In genomic region chr1:54490361-54491248, GRCh38 we compare ENCODE assay signal across 12 cellular contexts. TPM values are rescaled to one million over a fixed set of nuclear protein-coding genes. Genes with fewer than 3 reads are reported as not detected.
DNase-seq lines count a peak whose midpoint lies in the region; ATAC-seq, FAIRE-seq and TF ChIP-seq lines count a peak whose summit lies in the region.
"Had no signal": no experiment of that assay in that cellular context is flagged by ENCODE, and none has a peak within 500 bp of the region (broad histone marks: within the 10 kb centered on the region; RNA-seq: fewer than 3 reads in every experiment).

No MANE protein-coding gene starts in this region.

- H3K4me3 ChIP-seq in H1 (ENCODE audit: extremely low read depth in 1 of 4, insufficient read depth in 2 of 4, low read depth in 3 of 4, low read length in 4 of 4): peak overlapping the region in 3 of 4 experiments; percentile 3 to 43 (median 10); a peak in 3 of 8 replicates
- peak overlapping the region; percentile 30 for H3K4me3 ChIP-seq in neural progenitor cell
- H3K4me3 ChIP-seq: skin epidermis had no signal

- no peak for ATAC-seq in GM19455 (IDR thresholded peaks at IDR 0.05; ENCODE audit: unreplicated experiment)

- H3K4ac ChIP-seq in H1 (replicated peaks; ENCODE audit: insufficient read length, low read depth, low read length): peak overlapping the region; percentile 9

- peak overlapping the region; percentile 29 for H4K91ac ChIP-seq in H1 (replicated peaks; ENCODE audit: insufficient read length, low read length)

- H4K8ac ChIP-seq in H1 (ENCODE audit: extremely low read depth, insufficient read depth, low read length): peak overlapping the region; percentile 77; the same call in 1 of the 2 replicates

- H3K9ac ChIP-seq in H1 (replicated peaks in 1 of 4; ENCODE audit: extremely low read depth in 1 of 4, low read depth in 3 of 4, low read length in 3 of 4): no peak overlapping the region
- no peak overlapping the region for H3K9ac ChIP-seq in neural progenitor cell

- H3K14ac ChIP-seq in H1 (ENCODE audit: insufficient read length): no peak overlapping the region

- peak overlapping the region; percentile 0; the same call in 1 of the 2 replicates for H3K18ac ChIP-seq in H1 (ENCODE audit: extremely low read depth, low read length)

- FAIRE-seq in H1 (lab: Jason Lieb, UNC): no peak
- FAIRE-seq: A204.1, keratinocyte had no signal

- peak overlapping the region; percentile 3 for H3K27ac Mint-ChIP-seq in neural progenitor cell
- H3K27ac Mint-ChIP-seq: stimulated activated naive CD8-positive, alpha-beta T cell treated with anti-CD3 and anti-CD28 coated beads, Interleukin-15, Interleukin-2, amounts not matched to agents 100 ng/mL and 50 ng/mL, for 24 hours had no signal

- TF ChIP-seq POLR2A in H1 (IDR thresholded peaks at IDR 0.05; ENCODE audit: control extremely low read depth in 1 of 2, low read depth in 2 of 2, low read length in 2 of 2): no peak

- no peaks in the 10 kb centered on the region for H3K79me1 ChIP-seq in H1 (ENCODE audit: low read depth, low read length)

- DNase-seq in DMS79 treated with DMSO at 0.1 percent for 48 hours (lab: John Stamatoyannopoulos, UW): peak; percentile 22
- DNase-seq in DMS79 (lab: John Stamatoyannopoulos, UW): no peak
- peak; percentile 49 for DNase-seq in NCI-H1105 (lab: John Stamatoyannopoulos, UW)
- peak; percentile 57 to 86 for DNase-seq in H1 (ENCODE audit: low read depth in 1 of 2, low spot score in 2 of 2)
- DNase-seq in neural progenitor cell (ENCODE audit: low spot score): peak; percentile 85
- DNase-seq in GOT3 (lab: John Stamatoyannopoulos, UW): no peak
- DNase-seq in cerebellum (ENCODE audit: low spot score): no peak

- H2AK5ac ChIP-seq in H1 (ENCODE audit: low read depth, low read length): no peak overlapping the region

- H3K36me3 Mint-ChIP-seq in neural progenitor cell: no peaks in the 10 kb centered on the region

- POLR2A ChIA-PET in H1 (lab: Charles Lee; ENCODE audit: partially characterized antibody): interaction anchor here (0.9 to 8.3 kb wide), 8 partner anchors 9 to 392 kb away, joined by 3 to 216 read pairs (median 4); partner anchors contain the start of genes CYB5RL, MRPL37 and SSBP3

- peaks cover 15% of the 10 kb centered on the region for H3K27me3 Mint-ChIP-seq in neural progenitor cell (ENCODE audit: insufficient read depth, low read depth)

- H3K23ac ChIP-seq in H1 (ENCODE audit: insufficient read length): no peak overlapping the region

- H3K9me3 ChIP-seq in H1 (ENCODE audit: insufficient read depth in 2 of 2, low read depth in 1 of 2, low read length in 1 of 2): no peaks in the 10 kb centered on the region
- no peaks in the 10 kb centered on the region for H3K9me3 ChIP-seq in neural progenitor cell (ENCODE audit: low read depth)

- no peak overlapping the region for H3K56ac ChIP-seq in H1 (replicated peaks; ENCODE audit: insufficient read length, low read depth, low read length)

- no peaks in the 10 kb centered on the region for H3K79me2 ChIP-seq in H1 (ENCODE audit: control insufficient read depth in 1 of 2, insufficient read depth in 2 of 2, low read length in 2 of 2)
- no peaks in the 10 kb centered on the region for H3K79me2 ChIP-seq in neural progenitor cell (ENCODE audit: low read depth)

- 0 out of 2 replicates have a peak overlapping the region, but pooled peaks have one; percentile 36 for H2BK5ac ChIP-seq in H1 (ENCODE audit: low read depth, low read length)

- H3K4me2 ChIP-seq in H1 (ENCODE audit: insufficient read depth in 1 of 2, low read depth in 2 of 2, low read length in 2 of 2) (peak overlapping the region; percentile 49 to 65), neural progenitor cell (peak overlapping the region; percentile 73)

- no peaks in the 10 kb centered on the region for H3K9me3 Mint-ChIP-seq in neural progenitor cell
- H3K9me3 Mint-ChIP-seq: stimulated activated naive CD8-positive, alpha-beta T cell treated with anti-CD3 and anti-CD28 coated beads, Interleukin-15, Interleukin-2, amounts not matched to agents 100 ng/mL and 50 ng/mL, for 24 hours had no signal

- H3K23me2 ChIP-seq in H1 (ENCODE audit: low read depth, low read length): peaks cover 15% of the 10 kb centered on the region; the same call in 1 of the 2 replicates

- no peaks in the 10 kb centered on the region for H3K36me3 ChIP-seq in H1 (ENCODE audit: control insufficient read depth in 2 of 4, insufficient read depth in 4 of 4, low read length in 3 of 4)
- no peaks in the 10 kb centered on the region for H3K36me3 ChIP-seq in neural progenitor cell

- no peak; a peak in 1 of 4 replicates for TF ChIP-seq RAD21 in H1 (IDR thresholded peaks at IDR 0.05 in 1 of 2, conservative IDR thresholded peaks at IDR 0.05 in 1 of 2; ENCODE audit: low read depth in 2 of 2, low read length in 2 of 2)

- H2AFZ ChIP-seq in H1 (ENCODE audit: low read length): no peak overlapping the region
- no peak overlapping the region for H2AFZ ChIP-seq in neural progenitor cell (replicated peaks)

- H4K20me1 ChIP-seq in H1 (replicated peaks in 1 of 2; ENCODE audit: control insufficient read depth in 1 of 2, insufficient read depth in 2 of 2, low read length in 2 of 2) (no peaks in the 10 kb centered on the region), neural progenitor cell (ENCODE audit: low read depth) (peaks cover 8% of the 10 kb centered on the region)

- H3K4me1 Mint-ChIP-seq in neural progenitor cell: peaks cover 39% of the 10 kb centered on the region

- H2BK15ac ChIP-seq in H1 (ENCODE audit: low read length): peak overlapping the region; percentile 95

- TF ChIP-seq EP300 in H1 (IDR thresholded peaks at IDR 0.05; ENCODE audit: borderline replicate concordance in 1 of 2, low read depth in 2 of 2, low read length in 2 of 2): no peak

- TF ChIP-seq CTCF in H1 (IDR thresholded peaks at IDR 0.05; ENCODE audit: control extremely low read depth in 1 of 3, insufficient read depth in 1 of 3, low read depth in 1 of 3, low read length in 3 of 3): no peak
- TF ChIP-seq CTCF in neural progenitor cell (IDR thresholded peaks at IDR 0.05): no peak

- 30% methylated on average over 16 of the region's 22 CpGs; no CpG with 5 or more reads in 1 of the 2 experiments for WGBS in H1 (ENCODE audit: extremely low coverage in 1 of 2, insufficient coverage in 1 of 2, insufficient read length in 1 of 2, insufficient replicate concordance in 2 of 2, low coverage in 1 of 2, low lambda C conversion rate in 2 of 2, missing lambda C conversion rate in 1 of 2), 2 experiments

- no peak overlapping the region for H2BK20ac ChIP-seq in H1 (ENCODE audit: low read length)

- CTCF ChIA-PET in H1 (lab: Charles Lee; ENCODE audit: partially characterized antibody): interaction anchor here (0.6 to 3.5 kb wide), 22 partner anchors 9 to 322 kb away, joined by 3 to 20 read pairs (median 4); partner anchors contain the start of genes ACOT11 and SSBP3

- H2BK12ac ChIP-seq in H1 (ENCODE audit: low read depth, low read length): peak overlapping the region; percentile 45; the same call in 1 of the 2 replicates

- H3K27me3 ChIP-seq in H1 (replicated peaks in 1 of 4; ENCODE audit: control insufficient read depth in 3 of 4, extremely low read depth in 1 of 4, insufficient read depth in 3 of 4, low read length in 3 of 4): peaks cover 0 to 16% (median 11%) of the 10 kb centered on the region in 4 experiments; a peak in 6 of 7 replicates
- H3K27me3 ChIP-seq in neural progenitor cell: peaks cover 21% of the 10 kb centered on the region

- H4K5ac ChIP-seq in H1 (ENCODE audit: insufficient read length, low read depth, low read length): no peak overlapping the region

- H3K4me3 Mint-ChIP-seq in neural progenitor cell: peak overlapping the region; percentile 33
- H3K4me3 Mint-ChIP-seq: stimulated activated naive CD8-positive, alpha-beta T cell treated with anti-CD3 and anti-CD28 coated beads, Interleukin-15, Interleukin-2, amounts not matched to agents 100 ng/mL and 50 ng/mL, for 24 hours had no signal

- H2BK120ac ChIP-seq in H1 (replicated peaks; ENCODE audit: low read depth, low read length): no peak overlapping the region

- H3K27ac ChIP-seq in H1 (ENCODE audit: low read depth, low read length): no peak overlapping the region
- H3K27ac ChIP-seq in neural progenitor cell: no peak overlapping the region

- H3K4me1 ChIP-seq in H1 (replicated peaks in 1 of 4; ENCODE audit: control insufficient read depth in 3 of 4, insufficient read depth in 4 of 4, low read length in 3 of 4) (peaks cover 7 to 22% (median 15%) of the 10 kb centered on the region in 4 experiments), neural progenitor cell (peaks cover 27% of the 10 kb centered on the region)

- peaks cover 34% of the 10 kb centered on the region for H3F3A ChIP-seq in neural progenitor cell (ENCODE audit: low read depth)

TF ChIP-seq in H1, 55 proteins besides CTCF, POLR2A, EP300 and RAD21:
- TF ChIP-seq TAF1 (IDR thresholded peaks at IDR 0.05; ENCODE audit: low read depth, low read length) (0 out of 2 replicates have a peak, but pooled peaks have one; percentile 23), KDM4A (IDR thresholded peaks at IDR 0.05; ENCODE audit: low read depth, low read length, severe bottlenecking) (peak; percentile 27), SP2 (IDR thresholded peaks at IDR 0.05; ENCODE audit: low read length) (no peak)
TF ChIP-seq in H1: peak in this region for 2.

RNA-seq across cellular contexts. Expression of gene ACOT11, which starts 57.4 kb away (rescaled TPM):
- 3.5 and 3.8 TPM in 2 replicates for total RNA-seq in H1 (2021; fragmentation: NEBNext Ultra II Directional; extraction: Animal tissue kit (Norgen Biotek cat#: 25700))
- 4.5 and 5.6 TPM in 2 replicates for polyA plus RNA-seq in H1 (2011; rRNA removed)
- 4.2 TPM for polyA plus RNA-seq in H1 (2011; cell fraction: cytosol; rRNA removed)
- 9.9 TPM for polyA plus RNA-seq in H1 (2011; cell fraction: nucleus; rRNA removed)
- polyA plus RNA-seq in H1 (2012, experiment 1 of 2): 2.9 to 4.1 TPM (median 3.4 TPM) in 4 replicates
- polyA plus RNA-seq in H1 (2012, experiment 2 of 2): 3.2 TPM
- 2.8 TPM for polyA plus RNA-seq in H1 (2013, experiment 1 of 2)
- 2.5 TPM for polyA plus RNA-seq in H1 (2013, experiment 2 of 2)
- polyA minus RNA-seq in H1 (2011; rRNA and poly(A)+ RNA removed): 6.1 and 6.3 TPM in 2 replicates
- polyA minus RNA-seq in H1 (2011; cell fraction: cytosol; rRNA and poly(A)+ RNA removed): 1.8 TPM
- 8.7 TPM for polyA minus RNA-seq in H1 (2011; cell fraction: nucleus; rRNA and poly(A)+ RNA removed)
- total RNA-seq in neural progenitor cell (ENCODE audit: low replicate concordance) (0.51 and 1.7 TPM in 2 replicates), cerebellum (6.4 TPM)

Comparison
In these comparisons a context has a peak if more than half of its experiments do, and no peak if none do; other contexts are left out.
1. DNase-seq: peak in DMS79 treated with DMSO at 0.1 percent for 48 hours (single experiment), NCI-H1105 (single experiment), H1 (2 of 2) and neural progenitor cell (single experiment); none in DMS79 (single experiment), GOT3 (single experiment) and cerebellum (single experiment).